ENCODE assay signal across 8 cellular contexts in genomic region chr2:233853353-233853752, GRCh38. TPM values are rescaled to one million over a fixed set of nuclear protein-coding genes. Genes with fewer than 3 reads are reported as not detected.
DNase-seq lines count a peak whose midpoint lies in the region; ATAC-seq, FAIRE-seq and TF ChIP-seq lines count a peak whose summit lies in the region.

No MANE protein-coding gene starts in this region.

- H3K27me3 ChIP-seq in HL-60 (ENCODE audit: insufficient read depth, poor library complexity, severe bottlenecking) (no peaks in the 10 kb centered on the region), left lung (peaks cover 0 to 9% of the 10 kb centered on the region in 2 donors)

- TF ChIP-seq CTCF in AG04449 (IDR thresholded peaks at IDR 0.05; ENCODE audit: insufficient read depth, low read length, missing control alignments) = no peak
- no peak for TF ChIP-seq CTCF in HL-60 (IDR thresholded peaks at IDR 0.05; ENCODE audit: insufficient read depth, low read length)
- TF ChIP-seq CTCF in left lung (IDR thresholded peaks at IDR 0.05) = no peak

- no peak for FAIRE-seq in RCC 7860 (lab: Jason Lieb, UNC)

- peaks cover 0 to 3% of the 10 kb centered on the region in 2 donors for H3K36me3 ChIP-seq in left lung

- H3K27ac Mint-ChIP-seq in activated naive CD8-positive, alpha-beta T cell treated with anti-CD3 and anti-CD28 coated beads, Interleukin-2, amount 50 U/mL, for 24 hours = peak overlapping the region; percentile 71

- ATAC-seq in activated naive CD8-positive, alpha-beta T cell treated with anti-CD3 and anti-CD28 coated beads, Interleukin-2, amount 50 U/mL, for 24 hours = no peak
- ATAC-seq in left lung (no peak), GM21390 (IDR thresholded peaks at IDR 0.05; ENCODE audit: unreplicated experiment) (no peak)

- CTCF ChIA-PET in AG04449 (lab: Yijun Ruan, JAX) = no interaction called here

- peaks cover 38% of the 10 kb centered on the region for H3K4me1 Mint-ChIP-seq in activated naive CD8-positive, alpha-beta T cell treated with anti-CD3 and anti-CD28 coated beads, Interleukin-2, amount 50 U/mL, for 24 hours

- no peak for DNase-seq in AG04449 (ENCODE audit: low read depth, low spot score)
- no peak for DNase-seq in HL-60 (ENCODE audit: low read depth in 1 of 2, low spot score in 1 of 2)
- DNase-seq in activated naive CD8-positive, alpha-beta T cell treated with anti-CD3 and anti-CD28 coated beads, Interleukin-2, amount 50 U/mL, for 24 hours = no peak
- no peak for DNase-seq in left lung
- no peak for DNase-seq in RCC 7860 (ENCODE audit: low spot score)
- no peak for DNase-seq in SHP77 treated with DMSO at 0.1 percent for 48 hours (lab: John Stamatoyannopoulos, UW)
- DNase-seq in T1000 (lab: John Stamatoyannopoulos, UW) = no peak

- H3K27me3 Mint-ChIP-seq in activated naive CD8-positive, alpha-beta T cell treated with anti-CD3 and anti-CD28 coated beads, Interleukin-2, amount 50 U/mL, for 24 hours = peaks cover 3% of the 10 kb centered on the region

- H3K4me1 ChIP-seq in left lung = peaks cover 4 to 39% of the 10 kb centered on the region in 2 donors

- H3K27ac ChIP-seq in HL-60 (replicated peaks) (peak overlapping the region; percentile 94), left lung (no peak overlapping the region)

- H3K36me3 Mint-ChIP-seq in activated naive CD8-positive, alpha-beta T cell treated with anti-CD3 and anti-CD28 coated beads, Interleukin-2, amount 50 U/mL, for 24 hours (ENCODE audit: low read depth) = peaks cover 50% of the 10 kb centered on the region

- intact Hi-C loops in left lung (cut with DNase I) = no loop called here

- H3K4me3 ChIP-seq in AG04449 (ENCODE audit: low read depth, low read length) = peak overlapping the region; percentile 90
- peak overlapping the region; percentile 96 for H3K4me3 ChIP-seq in HL-60 (replicated peaks; ENCODE audit: insufficient read depth, low read length)
- H3K4me3 ChIP-seq in left lung = peak overlapping the region; percentile 71 to 74

- H3K9me3 Mint-ChIP-seq in activated naive CD8-positive, alpha-beta T cell treated with anti-CD3 and anti-CD28 coated beads, Interleukin-2, amount 50 U/mL, for 24 hours = no peaks in the 10 kb centered on the region

- POLR2A ChIA-PET in AG04449 (lab: Yijun Ruan, JAX) = no interaction called here

- H3K9me3 ChIP-seq in left lung = no peaks in the 10 kb centered on the region

- peak overlapping the region; percentile 93 for H3K4me3 Mint-ChIP-seq in activated naive CD8-positive, alpha-beta T cell treated with anti-CD3 and anti-CD28 coated beads, Interleukin-2, amount 50 U/mL, for 24 hours

RNA-seq across cellular contexts. Expression of gene HJURP, which starts 1.0 kb away (rescaled TPM):
- total RNA-seq in left lung = 1 to 10 TPM; 1.8 to 7.1 TPM
